In the genomic region with DNA sequence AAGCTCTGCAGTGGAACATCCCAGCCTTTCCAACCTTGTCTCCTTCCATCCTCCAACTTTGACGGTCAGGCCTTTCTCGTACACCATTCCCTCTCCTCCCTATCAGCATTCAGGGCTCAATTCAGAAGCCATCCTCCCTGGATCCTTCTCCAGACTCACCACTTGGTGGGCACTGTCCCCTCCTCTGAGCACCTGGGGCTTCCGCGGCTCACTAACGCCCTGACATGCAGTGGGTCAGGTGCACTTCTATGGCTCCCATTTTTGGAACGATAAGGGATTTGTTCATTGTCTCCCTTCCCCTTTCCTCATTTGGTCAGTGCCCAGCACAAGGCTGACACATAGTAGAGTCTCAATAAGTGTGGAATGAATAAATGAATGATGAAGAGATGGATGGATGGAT, we compare ENCODE assay signal across 13 cellular contexts.
"Had no signal": no experiment of that assay in that cellular context is flagged by ENCODE, and none has a peak within 500 bp of the region (broad histone marks: within the 10 kb centered on the region; RNA-seq: fewer than 3 reads in every experiment).

No MANE protein-coding gene starts in this region.

- H3K36me3 Mint-ChIP-seq: stimulated activated memory B cell treated with anti-CD40 and anti-IgM and Interleukin-4, amounts not matched to agents 10 μg/mL and 1 μg/mL and 100 μg/mL, for 72 hours had no signal

- H3K9me3 ChIP-seq: pancreas, right atrium auricular region had no signal

- H3K4me3 ChIP-seq: coronary artery, lung, pancreas, right atrium auricular region, smooth muscle cell had no signal

- H3K27ac Mint-ChIP-seq: stimulated activated memory B cell treated with anti-CD40 and anti-IgM and Interleukin-4, amounts not matched to agents 10 μg/mL and 1 μg/mL and 100 μg/mL, for 72 hours; T-helper 17 cell had no signal

- H3K27ac ChIP-seq: pancreas had no signal

- H3K4me1 Mint-ChIP-seq: stimulated activated memory B cell treated with anti-CD40 and anti-IgM and Interleukin-4, amounts not matched to agents 10 μg/mL and 1 μg/mL and 100 μg/mL, for 72 hours had no signal

- DNase-seq: activated T-cell treated with anti-CD3 and anti-CD28 coated beads, Interleukin-2, amount 50 U/mL, for 48 hours; caudate nucleus; effector CD4-positive, alpha-beta T cell; hypothalamus; SHP77 treated with DMSO at 0.1 percent for 48 hours; T-helper 17 cell had no signal

- ATAC-seq: activated CD4-positive, CD25-positive, alpha-beta regulatory T cell treated with anti-CD3 and anti-CD28 coated beads, Interleukin-2, amount 50 U/mL, for 24 hours; pancreas; stimulated activated memory B cell treated with anti-CD40 and anti-IgM and Interleukin-4, amounts not matched to agents 10 μg/mL and 1 μg/mL and 100 μg/mL, for 72 hours; T-helper 17 cell had no signal

- H3K4me2 ChIP-seq: smooth muscle cell had no signal

- H3K36me3 ChIP-seq: pancreas, right atrium auricular region had no signal

- H3K9me3 Mint-ChIP-seq: stimulated activated memory B cell treated with anti-CD40 and anti-IgM and Interleukin-4, amounts not matched to agents 10 μg/mL and 1 μg/mL and 100 μg/mL, for 72 hours had no signal

- H3K27me3 ChIP-seq: pancreas, right atrium auricular region had no signal

- H3K4me3 Mint-ChIP-seq: stimulated activated memory B cell treated with anti-CD40 and anti-IgM and Interleukin-4, amounts not matched to agents 10 μg/mL and 1 μg/mL and 100 μg/mL, for 72 hours; T-helper 17 cell had no signal
